Comparison of ENCODE assay signal across 21 cellular contexts in genomic region chr6:85429346-85429745, GRCh38.
"Had no signal": no experiment of that assay in that cellular context is flagged by ENCODE, and none has a peak within 500 bp of the region (broad histone marks: within the 10 kb centered on the region; RNA-seq: fewer than 3 reads in every experiment).

No MANE protein-coding gene starts in this region.

- H3K27ac ChIP-seq: esophagus squamous epithelium, foreskin keratinocyte, heart left ventricle, left lung, lower lobe of right lung, sigmoid colon, skin epidermis, suprapubic skin, thyroid gland had no signal

- H3K36me3 ChIP-seq: esophagus squamous epithelium, heart left ventricle, left lung, lower lobe of right lung, sigmoid colon, suprapubic skin, thyroid gland had no signal

- H3K27me3 Mint-ChIP-seq: memory B cell, type B pancreatic cell had no signal

- H3K4me3 ChIP-seq: esophagus squamous epithelium, heart left ventricle, left lung, lower lobe of right lung, sigmoid colon, skin epidermis, suprapubic skin, thyroid gland had no signal

- H3K9me3 Mint-ChIP-seq: type B pancreatic cell had no signal

- ATAC-seq: foreskin keratinocyte, heart left ventricle, left lung, lower lobe of right lung, natural killer cell had no signal

- H3K36me3 Mint-ChIP-seq: mesothelial cell of epicardium, type B pancreatic cell had no signal

- H3K4me1 ChIP-seq: esophagus squamous epithelium, foreskin keratinocyte, heart left ventricle, left lung, lower lobe of right lung, sigmoid colon, suprapubic skin, thyroid gland had no signal

- H3K27me3 ChIP-seq: esophagus squamous epithelium, foreskin keratinocyte, heart left ventricle, left lung, sigmoid colon, suprapubic skin, thyroid gland had no signal

- FAIRE-seq: islet of Langerhans, urothelium cell line had no signal

- H3K4me1 Mint-ChIP-seq: memory B cell, mesothelial cell of epicardium, natural killer cell, neural crest cell had no signal

- DNase-seq: esophagus squamous epithelium; foreskin keratinocyte; heart left ventricle; hippocampal formation; left lung; lower lobe of right lung; natural killer cell; posterior cingulate gyrus; sigmoid colon; stimulated activated CD4-positive, alpha-beta T cell treated with anti-CD3 and anti-CD28 coated beads, Interleukin-12 subunit alpha, Interleukin-12 subunit beta, amount 100 ng/mL, for 4 hours; stimulated activated CD4-positive, alpha-beta T cell treated with anti-CD3 and anti-CD28 coated beads, Interleukin-2, amount 100 ng/mL, for 48 hours; stimulated activated naive CD4-positive, alpha-beta T cell treated with Interleukin-2 at 50 U/mL for 16 hours; thyroid gland had no signal

- H3K27ac Mint-ChIP-seq: memory B cell, mesothelial cell of epicardium, natural killer cell, type B pancreatic cell had no signal

- H3K4me3 Mint-ChIP-seq: memory B cell, mesothelial cell of epicardium, natural killer cell, neural crest cell, type B pancreatic cell had no signal

- H3K9me3 ChIP-seq: suprapubic skin, thyroid gland had no signal
